Comparison of ENCODE assay signal across 18 cellular contexts in genomic region chr2:238987352-238987981, GRCh38.
"Had no signal": no experiment of that assay in that cellular context is flagged by ENCODE, and none has a peak within 500 bp of the region (broad histone marks: within the 10 kb centered on the region; RNA-seq: fewer than 3 reads in every experiment).

No MANE protein-coding gene starts in this region.

- DNase-seq: activated CD4-positive, alpha-beta T cell treated with anti-CD3 and anti-CD28 coated beads, Interleukin-2, amount 50 U/mL, for 48 hours; activated naive CD4-positive, alpha-beta T cell treated with anti-CD3 and anti-CD28 coated beads for 36 hours; activated naive CD8-positive, alpha-beta T cell treated with anti-CD3 and anti-CD28 coated beads, Interleukin-2, amount 50 U/mL, for 24 hours; activated T-cell treated with anti-CD3 and anti-CD28 coated beads, Interleukin-2, amount 50 U/mL, for 1 hour; cerebellar nuclear complex; effector memory CD4-positive, alpha-beta T cell; midbrain; small intestine; stimulated activated CD4-positive, alpha-beta T cell treated with anti-CD3 and anti-CD28 coated beads, Interleukin-4, amount 100 ng/mL, for 4 hours; stimulated activated CD8-positive, alpha-beta memory T cell treated with anti-CD3 and anti-CD28 coated beads, Interleukin-4, amount 100 ng/mL, for 48 hours; stimulated activated naive CD4-positive, alpha-beta T cell treated with Interleukin-2 at 50 U/mL for 16 hours; substantia nigra; T-helper 1 cell had no signal

- H3K27me3 ChIP-seq: ascending aorta, breast epithelium had no signal

- H3K27ac Mint-ChIP-seq: activated naive CD4-positive, alpha-beta T cell treated with anti-CD3 and anti-CD28 coated beads for 36 hours; activated T-helper 2 cell treated with anti-CD3 and anti-CD28 coated beads, Interferon-gamma antibody, Interleukin-2, Interleukin-4, amounts not matched to agents 10 μg/mL and 5 μg/mL and 100 μg/mL, durations not matched to agents 14 hours and 24 hours and 36 hours; dendritic cell treated with granulocyte-macrophage colony-stimulating factor and Interleukin-4, amounts not matched to agents 40 ng/mL and 50 ng/mL, for 4 days had no signal

- H3K4me1 ChIP-seq: ascending aorta, breast epithelium had no signal

- H3K9me3 Mint-ChIP-seq: activated naive CD4-positive, alpha-beta T cell treated with anti-CD3 and anti-CD28 coated beads for 36 hours; activated naive CD8-positive, alpha-beta T cell treated with anti-CD3 and anti-CD28 coated beads, Interleukin-2, amount 50 U/mL, for 24 hours; activated T-helper 2 cell treated with anti-CD3 and anti-CD28 coated beads, Interferon-gamma antibody, Interleukin-2, Interleukin-4, amounts not matched to agents 10 μg/mL and 5 μg/mL and 100 μg/mL, durations not matched to agents 14 hours and 24 hours and 36 hours; dendritic cell treated with granulocyte-macrophage colony-stimulating factor and Interleukin-4, amounts not matched to agents 40 ng/mL and 50 ng/mL, for 4 days had no signal

- H3K9me3 ChIP-seq: ascending aorta, breast epithelium had no signal

- H3K27ac ChIP-seq: ascending aorta, epithelial cell of prostate had no signal

- ATAC-seq: activated naive CD8-positive, alpha-beta T cell treated with anti-CD3 and anti-CD28 coated beads, Interleukin-2, amount 50 U/mL, for 24 hours had no signal

- H3K36me3 ChIP-seq: ascending aorta, breast epithelium had no signal

- H3K4me1 Mint-ChIP-seq: activated naive CD8-positive, alpha-beta T cell treated with anti-CD3 and anti-CD28 coated beads, Interleukin-2, amount 50 U/mL, for 24 hours had no signal

- H3K4me3 ChIP-seq: ascending aorta, breast epithelium had no signal

- H3K4me3 Mint-ChIP-seq: activated naive CD4-positive, alpha-beta T cell treated with anti-CD3 and anti-CD28 coated beads for 36 hours; activated naive CD8-positive, alpha-beta T cell treated with anti-CD3 and anti-CD28 coated beads, Interleukin-2, amount 50 U/mL, for 24 hours; dendritic cell treated with granulocyte-macrophage colony-stimulating factor and Interleukin-4, amounts not matched to agents 40 ng/mL and 50 ng/mL, for 4 days had no signal
